8 cellular contexts compared by ENCODE assay signal in the genomic region with DNA sequence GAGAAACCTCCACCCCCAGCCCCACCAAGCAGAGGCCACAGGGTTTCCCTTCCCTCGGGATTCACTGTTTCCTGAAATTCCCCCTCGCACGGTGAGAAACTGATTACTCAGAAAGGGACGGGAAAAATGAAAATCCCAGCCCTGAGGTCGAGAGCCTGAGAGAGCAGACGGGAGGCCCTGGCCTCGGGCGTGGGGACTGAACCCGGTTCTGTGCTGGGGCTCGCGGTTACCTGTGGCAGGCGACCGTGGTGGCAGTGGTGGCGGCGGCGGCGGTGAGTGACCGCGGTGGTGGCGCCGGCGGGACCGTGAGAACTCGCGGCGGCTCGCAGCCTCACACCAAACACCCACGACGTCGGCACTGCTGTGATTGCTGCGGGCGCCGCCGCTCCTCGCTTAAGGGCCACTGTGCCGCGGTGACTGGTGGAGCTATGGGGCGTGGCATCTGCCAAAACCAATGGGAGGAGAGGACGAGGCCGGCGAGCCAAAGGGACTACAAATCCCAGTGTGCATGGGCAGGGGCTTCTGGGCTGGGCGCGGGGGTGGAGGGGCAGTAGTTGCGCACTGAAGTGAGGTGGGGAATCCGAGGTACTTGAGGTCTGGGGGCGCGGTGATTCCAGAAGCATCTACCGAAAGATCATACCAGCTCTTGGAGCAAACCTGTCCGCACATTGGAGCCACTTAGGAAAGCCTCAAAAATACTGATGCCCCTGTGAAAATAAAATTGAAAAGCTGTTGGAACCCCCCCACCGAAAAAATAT. TPM values are rescaled to one million over a fixed set of nuclear protein-coding genes. Genes with fewer than 3 reads are reported as not detected.
A peak's percentile ranks its signal among the peaks of the same experiment; 100 is the strongest.
DNase-seq lines count a peak whose midpoint lies in the region; ATAC-seq and TF ChIP-seq lines count a peak whose summit lies in the region.

Gene LGMN (minus strand): TSS at position 369 of the 758 bp plus-strand sequence. CDS start 15,841 bp downstream, outside the sequence.

- peaks cover 3% of the 10 kb centered on the region for H3K4me1 ChIP-seq in NT2/D1 (ENCODE audit: insufficient read depth, insufficient read length)
- peaks cover 6 to 22% (median 19%) of the 10 kb centered on the region in 4 donors for H3K4me1 ChIP-seq in esophagus muscularis mucosa
- peaks cover 13% of the 10 kb centered on the region for H3K4me1 ChIP-seq in muscle layer of colon (ENCODE audit: insufficient read depth, low read length)

- peak within 1 kb of the TSS; percentile 18 for H3K27ac Mint-ChIP-seq in activated T-helper 1 cell treated with anti-CD3 and anti-CD28 coated beads, Interleukin-12 subunit alpha, Interleukin-12 subunit beta, Interleukin-2, Interleukin-4 antibody, amounts not matched to agents 30 ng/mL and 10 ng/mL and 1 ng/mL, durations not matched to agents 14 hours and 24 hours and 36 hours

- no peak for TF ChIP-seq CTCF in C4-2B (conservative IDR thresholded peaks at IDR 0.05)
- no peak for TF ChIP-seq CTCF in esophagus muscularis mucosa (IDR thresholded peaks at IDR 0.05)

- peak within 1 kb of the TSS; percentile 61 for H3K27ac ChIP-seq in C4-2B
- peak within 1 kb of the TSS; percentile 77 to 87 (median 84) for H3K27ac ChIP-seq in esophagus muscularis mucosa (replicated peaks in 1 of 4)
- H3K27ac ChIP-seq in muscle layer of colon (ENCODE audit: low read depth, low read length): peak within 1 kb of the TSS; percentile 75

- no peak for TF ChIP-seq EP300 in esophagus muscularis mucosa (IDR thresholded peaks at IDR 0.05)

- peak; percentile 87 for TF ChIP-seq POLR2A in esophagus muscularis mucosa (IDR thresholded peaks at IDR 0.05; ENCODE audit: low read depth)

- peak within 1 kb of the TSS; percentile 64 for H3K4me3 Mint-ChIP-seq in activated T-helper 1 cell treated with anti-CD3 and anti-CD28 coated beads, Interleukin-12 subunit alpha, Interleukin-12 subunit beta, Interleukin-2, Interleukin-4 antibody, amounts not matched to agents 30 ng/mL and 10 ng/mL and 1 ng/mL, durations not matched to agents 14 hours and 24 hours and 36 hours

- no peaks in the 10 kb centered on the region for H3K9me3 Mint-ChIP-seq in activated T-helper 1 cell treated with anti-CD3 and anti-CD28 coated beads, Interleukin-12 subunit alpha, Interleukin-12 subunit beta, Interleukin-2, Interleukin-4 antibody, amounts not matched to agents 30 ng/mL and 10 ng/mL and 1 ng/mL, durations not matched to agents 14 hours and 24 hours and 36 hours

- H3K27me3 Mint-ChIP-seq in activated T-helper 1 cell treated with anti-CD3 and anti-CD28 coated beads, Interleukin-12 subunit alpha, Interleukin-12 subunit beta, Interleukin-2, Interleukin-4 antibody, amounts not matched to agents 30 ng/mL and 10 ng/mL and 1 ng/mL, durations not matched to agents 14 hours and 24 hours and 36 hours (ENCODE audit: insufficient read depth): peaks cover 68% of the 10 kb centered on the region

- H3K4me1 Mint-ChIP-seq in activated T-helper 1 cell treated with anti-CD3 and anti-CD28 coated beads, Interleukin-12 subunit alpha, Interleukin-12 subunit beta, Interleukin-2, Interleukin-4 antibody, amounts not matched to agents 30 ng/mL and 10 ng/mL and 1 ng/mL, durations not matched to agents 14 hours and 24 hours and 36 hours (ENCODE audit: low read depth): peaks cover 31% of the 10 kb centered on the region

- peak; percentile 82 for DNase-seq in NT2/D1 (ENCODE audit: low read depth, low spot score)
- DNase-seq in activated T-helper 1 cell treated with anti-CD3 and anti-CD28 coated beads, Interleukin-12 subunit alpha, Interleukin-12 subunit beta, Interleukin-2, Interleukin-4 antibody, amounts not matched to agents 30 ng/mL and 10 ng/mL and 1 ng/mL, durations not matched to agents 14 hours and 24 hours and 36 hours (ENCODE audit: low spot score): peak; percentile 68
- DNase-seq in esophagus muscularis mucosa (ENCODE audit: extremely low spot score): peak; percentile 99
- peak; percentile 85 for DNase-seq in stimulated activated CD8-positive, alpha-beta memory T cell treated with anti-CD3 and anti-CD28 coated beads, Interleukin-4, amount 100 ng/mL, for 48 hours

- 2% methylated on average over 16 of the region's 50 CpGs for WGBS in esophagus muscularis mucosa

- H3K9ac ChIP-seq in NT2/D1 (ENCODE audit: insufficient read length, low read depth) (peak within 1 kb of the TSS; percentile 77), muscle layer of colon (ENCODE audit: low read length) (peak within 1 kb of the TSS; percentile 85)

- no peaks in the 10 kb centered on the region for H3K36me3 Mint-ChIP-seq in activated T-helper 1 cell treated with anti-CD3 and anti-CD28 coated beads, Interleukin-12 subunit alpha, Interleukin-12 subunit beta, Interleukin-2, Interleukin-4 antibody, amounts not matched to agents 30 ng/mL and 10 ng/mL and 1 ng/mL, durations not matched to agents 14 hours and 24 hours and 36 hours (ENCODE audit: low read depth)

- H3K9me3 ChIP-seq in NT2/D1 (ENCODE audit: insufficient read depth, low read length) (no peaks in the 10 kb centered on the region), esophagus muscularis mucosa (no peaks in the 10 kb centered on the region), muscle layer of colon (ENCODE audit: low read length) (no peaks in the 10 kb centered on the region)

- H3K36me3 ChIP-seq in NT2/D1 (ENCODE audit: insufficient read depth, insufficient read length, low read length) (no peaks in the 10 kb centered on the region), esophagus muscularis mucosa (peaks cover 0 to under 1% (median 0%) of the 10 kb centered on the region in 4 donors), muscle layer of colon (ENCODE audit: insufficient read depth, low read length) (no peaks in the 10 kb centered on the region)

- H3K27me3 ChIP-seq in NT2/D1 (ENCODE audit: insufficient read depth, insufficient read length): no peaks in the 10 kb centered on the region
- H3K27me3 ChIP-seq in esophagus muscularis mucosa: no peaks in the 10 kb centered on the region
- H3K27me3 ChIP-seq in muscle layer of colon (ENCODE audit: control insufficient read depth in 1 of 2, insufficient read depth in 2 of 2, low read length in 2 of 2): no peaks in the 10 kb centered on the region

- ATAC-seq in GM19372 (IDR thresholded peaks at IDR 0.05; ENCODE audit: low read depth, unreplicated experiment) (peak; percentile 77), HG03558 (IDR thresholded peaks at IDR 0.05; ENCODE audit: extremely low read depth, unreplicated experiment) (peak; percentile 37)

- intact Hi-C loops in activated T-helper 1 cell treated with anti-CD3 and anti-CD28 coated beads, Interleukin-12 subunit alpha, Interleukin-12 subunit beta, Interleukin-2, Interleukin-4 antibody, amounts not matched to agents 30 ng/mL and 10 ng/mL and 1 ng/mL, durations not matched to agents 14 hours and 24 hours and 36 hours (cut with micrococcal nuclease): loop anchor here (1.0 to 5.0 kb wide), 3 partner anchors 18 to 34 kb away; no protein-coding TSS in a partner anchor
- intact Hi-C loops in esophagus muscularis mucosa (cut with DNase I): no loop called here

- peak within 1 kb of the TSS; percentile 78 for H3K4me3 ChIP-seq in NT2/D1 (ENCODE audit: insufficient read length, low read depth)
- H3K4me3 ChIP-seq in esophagus muscularis mucosa: peak within 1 kb of the TSS; percentile 62 to 85 (median 70)
- peak within 1 kb of the TSS; percentile 77 to 96 for H3K4me3 ChIP-seq in muscle layer of colon (ENCODE audit: low read depth in 1 of 2, low read length in 2 of 2)

RNA-seq across cellular contexts. Expression of gene LGMN, which starts in this region (rescaled TPM):
- total RNA-seq in activated T-helper 1 cell treated with anti-CD3 and anti-CD28 coated beads, Interleukin-12 subunit alpha, Interleukin-12 subunit beta, Interleukin-2, Interleukin-4 antibody, amounts not matched to agents 30 ng/mL and 10 ng/mL and 1 ng/mL, durations not matched to agents 14 hours and 24 hours and 36 hours: 1.3 and 2.2 TPM in 2 replicates
- total RNA-seq in esophagus muscularis mucosa: 100 to 1,000 TPM in 1 of 4 donors, 10 to 100 TPM in 3; 64.2 to 110 (median 71.5) TPM

Comparison
In these comparisons a context has a peak if more than half of its experiments do, and no peak if none do; other contexts are left out.
1. Peak in every context shown above with its lines: DNase-seq, ATAC-seq, H3K4me3 ChIP-seq and H3K27ac ChIP-seq.
2. RNA of gene LGMN (total RNA-seq): 64.2 to 110 TPM in esophagus muscularis mucosa; 1.3 to 2.2 TPM in activated T-helper 1 cell treated with anti-CD3 and anti-CD28 coated beads, Interleukin-12 subunit alpha, Interleukin-12 subunit beta, Interleukin-2, Interleukin-4 antibody, amounts not matched to agents 30 ng/mL and 10 ng/mL and 1 ng/mL, durations not matched to agents 14 hours and 24 hours and 36 hours; every median in the first group is over 10 times any median in the second.